In genomic region chr3:183540501-183541234, GRCh38 we compare ENCODE assay signal across 12 cellular contexts. TPM values are rescaled to one million over a fixed set of nuclear protein-coding genes. Genes with fewer than 3 reads are reported as not detected.
A peak's percentile ranks its signal among the peaks of the same experiment; 100 is the strongest.
DNase-seq lines count a peak whose midpoint lies in the region; ATAC-seq, FAIRE-seq and TF ChIP-seq lines count a peak whose summit lies in the region.
"Had no signal": no experiment of that assay in that cellular context is flagged by ENCODE, and none has a peak within 500 bp of the region (broad histone marks: within the 10 kb centered on the region; RNA-seq: fewer than 3 reads in every experiment).

No MANE protein-coding gene starts in this region.

- POLR2A ChIA-PET in activated CD8-positive, alpha-beta T cell treated with anti-CD3 and anti-CD28 coated beads for 36 hours (lab: Charles Lee), result interaction anchor here (0.7 to 1.1 kb wide), 5 partner anchors 11 to 156 kb away, joined by 3 to 4 read pairs (median 3); partner anchors contain the start of gene YEATS2

- no peak overlapping the region for H3K4me2 ChIP-seq in trophoblast cell (ENCODE audit: low read length)
- H3K4me2 ChIP-seq: KMS-11 had no signal

- peak overlapping the region; percentile 38 for H3K4me3 Mint-ChIP-seq in T-helper 1 cell treated with Interleukin-12 subunit alpha and Interleukin-12 subunit beta and Interleukin-4 antibody, amounts not matched to agents 30 μg/mL and 1 μg/mL, for 36 hours
- H3K4me3 Mint-ChIP-seq in activated CD8-positive, alpha-beta T cell treated with anti-CD3 and anti-CD28 coated beads for 36 hours, result peak overlapping the region; percentile 3

- peak overlapping the region; percentile 78 for H3K27ac Mint-ChIP-seq in T-helper 1 cell treated with Interleukin-12 subunit alpha and Interleukin-12 subunit beta and Interleukin-4 antibody, amounts not matched to agents 30 μg/mL and 1 μg/mL, for 36 hours
- peak overlapping the region; percentile 78 for H3K27ac Mint-ChIP-seq in activated CD8-positive, alpha-beta T cell treated with anti-CD3 and anti-CD28 coated beads for 36 hours

- no peak overlapping the region for H2BK5ac ChIP-seq in trophoblast cell (ENCODE audit: low read depth, low read length, poor library complexity)

- no peak overlapping the region for H4K91ac ChIP-seq in trophoblast cell (ENCODE audit: low read depth, low read length)

- FAIRE-seq in RCC 7860 (lab: Jason Lieb, UNC), result no peak
- FAIRE-seq: A204.1, pancreas had no signal

- DNase-seq in T-helper 1 cell (no peak), posterior vena cava (ENCODE audit: low spot score) (peak; percentile 76), GM20000 (ENCODE audit: low spot score) (no peak), RCC 7860 (ENCODE audit: low spot score) (no peak), trophoblast cell (no peak)
- DNase-seq in activated CD8-positive, alpha-beta T cell treated with anti-CD3 and anti-CD28 coated beads for 36 hours, result no peak
- DNase-seq: dermis blood vessel endothelial cell had no signal

- ATAC-seq in HG02973 (IDR thresholded peaks at IDR 0.05; ENCODE audit: unreplicated experiment), result peak; percentile 36
- no peak for ATAC-seq in activated CD8-positive, alpha-beta T cell treated with anti-CD3 and anti-CD28 coated beads for 36 hours

- no peaks in the 10 kb centered on the region for H3K36me3 ChIP-seq in trophoblast cell (ENCODE audit: control insufficient read depth in 1 of 2, insufficient read depth in 2 of 2, low read length in 2 of 2)
- H3K36me3 ChIP-seq: pancreas had no signal

- intact Hi-C loops in activated CD8-positive, alpha-beta T cell treated with anti-CD3 and anti-CD28 coated beads for 36 hours (cut with micrococcal nuclease), result no loop called here
- intact Hi-C loops in posterior vena cava (cut with DNase I), result no loop called here

- H2AK5ac ChIP-seq in trophoblast cell (ENCODE audit: low read length), result no peak overlapping the region

- no CpG with 5 or more reads among the region's 14 CpGs for WGBS in trophoblast cell (ENCODE audit: extremely low coverage, insufficient coverage, insufficient read length)

- H3K9me3 Mint-ChIP-seq in T-helper 1 cell treated with Interleukin-12 subunit alpha and Interleukin-12 subunit beta and Interleukin-4 antibody, amounts not matched to agents 30 μg/mL and 1 μg/mL, for 36 hours, result no peaks in the 10 kb centered on the region
- no peaks in the 10 kb centered on the region for H3K9me3 Mint-ChIP-seq in activated CD8-positive, alpha-beta T cell treated with anti-CD3 and anti-CD28 coated beads for 36 hours

- H3K79me1 ChIP-seq in trophoblast cell (ENCODE audit: low read length), result no peaks in the 10 kb centered on the region

- no peak overlapping the region for H4K8ac ChIP-seq in trophoblast cell (ENCODE audit: low read depth, low read length)

- H3K23ac ChIP-seq in trophoblast cell (ENCODE audit: low read length), result no peak overlapping the region

- H3K18ac ChIP-seq in trophoblast cell (ENCODE audit: low read length), result no peak overlapping the region

- no peaks in the 10 kb centered on the region for H3K9me3 ChIP-seq in trophoblast cell (ENCODE audit: insufficient read depth, low read depth, low read length)
- H3K9me3 ChIP-seq: pancreas had no signal

- H3K4ac ChIP-seq in trophoblast cell (ENCODE audit: low read depth, low read length), result no peak overlapping the region

- no peak overlapping the region for H2BK12ac ChIP-seq in trophoblast cell (ENCODE audit: low read length)

- H3K27me3 Mint-ChIP-seq in T-helper 1 cell treated with Interleukin-12 subunit alpha and Interleukin-12 subunit beta and Interleukin-4 antibody, amounts not matched to agents 30 μg/mL and 1 μg/mL, for 36 hours (ENCODE audit: low read depth), result no peaks in the 10 kb centered on the region
- no peaks in the 10 kb centered on the region for H3K27me3 Mint-ChIP-seq in activated CD8-positive, alpha-beta T cell treated with anti-CD3 and anti-CD28 coated beads for 36 hours

- H2BK120ac ChIP-seq in trophoblast cell (ENCODE audit: insufficient read depth, low read length, poor library complexity), result no peak overlapping the region

- H2AFZ ChIP-seq in trophoblast cell (ENCODE audit: insufficient read depth, low read length, poor library complexity), result no peak overlapping the region

- no peak for TF ChIP-seq CTCF in activated CD8-positive, alpha-beta T cell treated with anti-CD3 and anti-CD28 coated beads for 36 hours (IDR thresholded peaks at IDR 0.05)
- no peak for TF ChIP-seq CTCF in GM20000 (IDR thresholded peaks at IDR 0.05; ENCODE audit: extremely low read depth, missing control alignments)

- no peak overlapping the region for H4K12ac ChIP-seq in trophoblast cell (ENCODE audit: low read depth, low read length)

- peaks cover 55% of the 10 kb centered on the region for H3K4me1 Mint-ChIP-seq in T-helper 1 cell treated with Interleukin-12 subunit alpha and Interleukin-12 subunit beta and Interleukin-4 antibody, amounts not matched to agents 30 μg/mL and 1 μg/mL, for 36 hours (ENCODE audit: low read depth)
- H3K4me1 Mint-ChIP-seq in activated CD8-positive, alpha-beta T cell treated with anti-CD3 and anti-CD28 coated beads for 36 hours (ENCODE audit: low read depth), result peaks cover 82% of the 10 kb centered on the region

- H3K9ac ChIP-seq in trophoblast cell (ENCODE audit: low read length), result no peak overlapping the region
- H3K9ac ChIP-seq: KMS-11 had no signal

- CTCF ChIA-PET in activated CD8-positive, alpha-beta T cell treated with anti-CD3 and anti-CD28 coated beads for 36 hours (lab: Charles Lee), result interaction anchor here (0.8 to 1.5 kb wide), 3 partner anchors 11 to 61 kb away, joined by 3 to 7 read pairs (median 6); no protein-coding TSS in a partner anchor

- peaks cover 20% of the 10 kb centered on the region for H3K36me3 Mint-ChIP-seq in T-helper 1 cell treated with Interleukin-12 subunit alpha and Interleukin-12 subunit beta and Interleukin-4 antibody, amounts not matched to agents 30 μg/mL and 1 μg/mL, for 36 hours (ENCODE audit: low read depth)
- peaks cover 24% of the 10 kb centered on the region for H3K36me3 Mint-ChIP-seq in activated CD8-positive, alpha-beta T cell treated with anti-CD3 and anti-CD28 coated beads for 36 hours (ENCODE audit: low read depth)

- H3K4me1 ChIP-seq in trophoblast cell (ENCODE audit: control insufficient read depth in 1 of 2, insufficient read depth in 2 of 2, low read length in 2 of 2), result no peaks in the 10 kb centered on the region
- H3K4me1 ChIP-seq: pancreas had no signal

- no peaks in the 10 kb centered on the region for H3K79me2 ChIP-seq in trophoblast cell (ENCODE audit: control insufficient read depth, insufficient read depth, low read length, poor library complexity)

- no peaks in the 10 kb centered on the region for H3K27me3 ChIP-seq in trophoblast cell (ENCODE audit: insufficient read depth, low read length)
- H3K27me3 ChIP-seq: pancreas had no signal

- no peak overlapping the region for H3K27ac ChIP-seq in trophoblast cell (ENCODE audit: low read depth, low read length)
- H3K27ac ChIP-seq: KMS-11, pancreas had no signal

- no peak overlapping the region for H3K14ac ChIP-seq in trophoblast cell (ENCODE audit: low read length)

- H3K4me3 ChIP-seq in trophoblast cell (ENCODE audit: low read depth, low read length), result no peak overlapping the region
- H3K4me3 ChIP-seq: pancreas had no signal

RNA-seq across cellular contexts. Expression of gene KLHL6, which starts 14.8 kb away (rescaled TPM):
- 10 to 100 TPM; 32.4 to 32.6 TPM for total RNA-seq in activated CD8-positive, alpha-beta T cell treated with anti-CD3 and anti-CD28 coated beads for 36 hours
- total RNA-seq in posterior vena cava, result 1 to 10 TPM; 2.0 to 3.0 TPM
- polyA plus RNA-seq in trophoblast cell (2013), result 0.01 TPM in 2 replicates

Comparison
In these comparisons a context has a peak if more than half of its experiments do, and no peak if none do; other contexts are left out.
1. RNA of gene KLHL6, which starts 14.8 kb away (total RNA-seq): 32.4 to 32.6 TPM in activated CD8-positive, alpha-beta T cell treated with anti-CD3 and anti-CD28 coated beads for 36 hours; 2.0 to 3.0 TPM in posterior vena cava; every median in the first group is over 4 times any median in the second.